ENCODE assay signal across 1 cellular context in the genomic region with DNA sequence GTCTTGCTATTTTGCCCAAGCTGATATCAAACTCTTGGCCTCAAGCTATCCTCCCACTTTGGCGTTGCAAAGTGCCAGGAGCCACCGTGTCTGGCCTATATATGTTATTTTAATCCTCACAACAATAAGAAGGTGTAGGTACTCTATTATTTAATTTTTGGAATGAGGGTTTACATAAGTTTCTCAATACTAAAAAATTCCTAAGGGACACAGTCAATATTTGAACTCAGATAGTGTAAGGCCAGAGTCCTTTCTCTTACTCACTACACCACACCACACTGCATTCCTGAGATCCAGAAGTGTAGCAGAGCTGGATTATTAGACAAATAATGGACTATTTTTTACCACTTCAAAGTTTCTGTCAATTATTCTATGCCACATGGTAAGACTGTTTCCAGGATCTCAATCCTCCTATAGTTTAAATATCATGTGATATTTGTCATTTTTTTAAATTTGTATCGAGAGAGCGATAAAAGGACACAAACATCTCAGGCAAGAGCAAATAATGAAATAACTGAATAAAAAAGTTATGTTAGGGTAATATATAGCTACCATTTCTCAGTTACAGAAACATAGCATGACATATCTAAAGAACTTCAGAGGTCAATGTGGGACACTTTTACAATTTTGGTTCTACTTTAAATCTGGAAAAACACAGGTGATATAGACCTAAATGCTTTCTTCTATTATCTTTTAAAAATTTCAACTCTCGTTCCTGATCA.
TF ChIP-seq lines count a peak whose summit lies in the region.

No MANE protein-coding gene starts in this region.

TF ChIP-seq in HepG2, 621 proteins besides CTCF, POLR2A, EP300 and RAD21 (continued from another document and continues in another):
- TF ChIP-seq, protein P1, sequence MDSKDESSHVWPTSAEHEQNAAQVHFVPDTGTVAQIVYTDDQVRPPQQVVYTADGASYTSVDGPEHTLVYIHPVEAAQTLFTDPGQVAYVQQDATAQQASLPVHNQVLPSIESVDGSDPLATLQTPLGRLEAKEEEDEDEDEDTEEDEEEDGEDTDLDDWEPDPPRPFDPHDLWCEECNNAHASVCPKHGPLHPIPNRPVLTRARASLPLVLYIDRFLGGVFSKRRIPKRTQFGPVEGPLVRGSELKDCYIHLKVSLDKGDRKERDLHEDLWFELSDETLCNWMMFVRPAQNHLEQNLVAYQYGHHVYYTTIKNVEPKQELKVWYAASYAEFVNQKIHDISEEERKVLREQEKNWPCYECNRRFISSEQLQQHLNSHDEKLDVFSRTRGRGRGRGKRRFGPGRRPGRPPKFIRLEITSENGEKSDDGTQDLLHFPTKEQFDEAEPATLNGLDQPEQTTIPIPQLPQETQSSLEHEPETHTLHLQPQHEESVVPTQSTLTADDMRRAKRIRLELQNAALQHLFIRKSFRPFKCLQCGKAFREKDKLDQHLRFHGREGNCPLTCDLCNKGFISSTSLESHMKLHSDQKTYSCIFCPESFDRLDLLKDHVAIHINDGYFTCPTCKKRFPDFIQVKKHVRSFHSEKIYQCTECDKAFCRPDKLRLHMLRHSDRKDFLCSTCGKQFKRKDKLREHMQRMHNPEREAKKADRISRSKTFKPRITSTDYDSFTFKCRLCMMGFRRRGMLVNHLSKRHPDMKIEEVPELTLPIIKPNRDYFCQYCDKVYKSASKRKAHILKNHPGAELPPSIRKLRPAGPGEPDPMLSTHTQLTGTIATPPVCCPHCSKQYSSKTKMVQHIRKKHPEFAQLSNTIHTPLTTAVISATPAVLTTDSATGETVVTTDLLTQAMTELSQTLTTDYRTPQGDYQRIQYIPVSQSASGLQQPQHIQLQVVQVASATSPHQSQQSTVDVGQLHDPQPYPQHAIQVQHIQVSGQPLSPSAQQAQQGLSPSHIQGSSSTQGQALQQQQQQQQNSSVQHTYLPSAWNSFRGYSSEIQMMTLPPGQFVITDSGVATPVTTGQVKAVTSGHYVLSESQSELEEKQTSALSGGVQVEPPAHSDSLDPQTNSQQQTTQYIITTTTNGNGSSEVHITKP (CRISPR knock-in tag; IDR thresholded peaks at IDR 0.05; ENCODE audit: low read depth) = no peak
- TF ChIP-seq ZNF260 (CRISPR knock-in tag; IDR thresholded peaks at IDR 0.05; ENCODE audit: borderline replicate concordance, low read depth) (no peak), CERS6 (CRISPR knock-in tag; IDR thresholded peaks at IDR 0.05) (no peak), MAF1 (CRISPR knock-in tag; IDR thresholded peaks at IDR 0.05; ENCODE audit: borderline replicate concordance) (no peak), ZNF20 (CRISPR knock-in tag; IDR thresholded peaks at IDR 0.05) (no peak), PRDM15 (CRISPR knock-in tag; IDR thresholded peaks at IDR 0.05) (no peak), ZBTB38 (CRISPR knock-in tag; IDR thresholded peaks at IDR 0.05) (no peak), THYN1 (CRISPR knock-in tag; IDR thresholded peaks at IDR 0.05; ENCODE audit: borderline replicate concordance, low read depth) (no peak), CREB1 (IDR thresholded peaks at IDR 0.05) (no peak), CREB1 (CRISPR knock-in tag; IDR thresholded peaks at IDR 0.05) (peak; percentile 61), ZNF317 (CRISPR knock-in tag; IDR thresholded peaks at IDR 0.05) (no peak), ZFAT (CRISPR knock-in tag; conservative IDR thresholded peaks at IDR 0.05) (no peak), ZNF558 (CRISPR knock-in tag; IDR thresholded peaks at IDR 0.05; ENCODE audit: borderline replicate concordance) (peak; percentile 60; the same call in 1 of the 2 replicates), TEAD3 (CRISPR knock-in tag; optimal IDR thresholded peaks at IDR 0.05; ENCODE audit: borderline replicate concordance) (peak; percentile 99), SIX4 (CRISPR knock-in tag; IDR thresholded peaks at IDR 0.05) (no peak), TSC22D2 (CRISPR knock-in tag; IDR thresholded peaks at IDR 0.05; ENCODE audit: borderline replicate concordance) (0 out of 2 replicates have a peak, but pooled peaks have one; percentile 17), ATRX (CRISPR knock-in tag; IDR thresholded peaks at IDR 0.05; ENCODE audit: borderline replicate concordance) (no peak), MIXL1 (CRISPR knock-in tag; IDR thresholded peaks at IDR 0.05) (peak; percentile 96), HMGXB4 (CRISPR knock-in tag; IDR thresholded peaks at IDR 0.05; ENCODE audit: borderline replicate concordance in 1 of 2, low read depth in 1 of 2) (no peak; a peak in 1 of 4 replicates), MEIS1 (CRISPR knock-in tag; IDR thresholded peaks at IDR 0.05; ENCODE audit: borderline replicate concordance) (peak; percentile 73; the same call in 1 of the 2 replicates), ZC3H4 (CRISPR knock-in tag; IDR thresholded peaks at IDR 0.05; ENCODE audit: borderline replicate concordance) (no peak), MZF1 (CRISPR knock-in tag; IDR thresholded peaks at IDR 0.05; ENCODE audit: borderline replicate concordance) (no peak), ZNF616 (CRISPR knock-in tag; IDR thresholded peaks at IDR 0.05; ENCODE audit: low read depth) (no peak), HDAC2 (CRISPR knock-in tag; IDR thresholded peaks at IDR 0.05) (peak; percentile 91)
- TF ChIP-seq, protein P2, sequence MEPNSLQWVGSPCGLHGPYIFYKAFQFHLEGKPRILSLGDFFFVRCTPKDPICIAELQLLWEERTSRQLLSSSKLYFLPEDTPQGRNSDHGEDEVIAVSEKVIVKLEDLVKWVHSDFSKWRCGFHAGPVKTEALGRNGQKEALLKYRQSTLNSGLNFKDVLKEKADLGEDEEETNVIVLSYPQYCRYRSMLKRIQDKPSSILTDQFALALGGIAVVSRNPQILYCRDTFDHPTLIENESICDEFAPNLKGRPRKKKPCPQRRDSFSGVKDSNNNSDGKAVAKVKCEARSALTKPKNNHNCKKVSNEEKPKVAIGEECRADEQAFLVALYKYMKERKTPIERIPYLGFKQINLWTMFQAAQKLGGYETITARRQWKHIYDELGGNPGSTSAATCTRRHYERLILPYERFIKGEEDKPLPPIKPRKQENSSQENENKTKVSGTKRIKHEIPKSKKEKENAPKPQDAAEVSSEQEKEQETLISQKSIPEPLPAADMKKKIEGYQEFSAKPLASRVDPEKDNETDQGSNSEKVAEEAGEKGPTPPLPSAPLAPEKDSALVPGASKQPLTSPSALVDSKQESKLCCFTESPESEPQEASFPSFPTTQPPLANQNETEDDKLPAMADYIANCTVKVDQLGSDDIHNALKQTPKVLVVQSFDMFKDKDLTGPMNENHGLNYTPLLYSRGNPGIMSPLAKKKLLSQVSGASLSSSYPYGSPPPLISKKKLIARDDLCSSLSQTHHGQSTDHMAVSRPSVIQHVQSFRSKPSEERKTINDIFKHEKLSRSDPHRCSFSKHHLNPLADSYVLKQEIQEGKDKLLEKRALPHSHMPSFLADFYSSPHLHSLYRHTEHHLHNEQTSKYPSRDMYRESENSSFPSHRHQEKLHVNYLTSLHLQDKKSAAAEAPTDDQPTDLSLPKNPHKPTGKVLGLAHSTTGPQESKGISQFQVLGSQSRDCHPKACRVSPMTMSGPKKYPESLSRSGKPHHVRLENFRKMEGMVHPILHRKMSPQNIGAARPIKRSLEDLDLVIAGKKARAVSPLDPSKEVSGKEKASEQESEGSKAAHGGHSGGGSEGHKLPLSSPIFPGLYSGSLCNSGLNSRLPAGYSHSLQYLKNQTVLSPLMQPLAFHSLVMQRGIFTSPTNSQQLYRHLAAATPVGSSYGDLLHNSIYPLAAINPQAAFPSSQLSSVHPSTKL (CRISPR knock-in tag; IDR thresholded peaks at IDR 0.05) = peak; percentile 99
- TF ChIP-seq, protein P3, sequence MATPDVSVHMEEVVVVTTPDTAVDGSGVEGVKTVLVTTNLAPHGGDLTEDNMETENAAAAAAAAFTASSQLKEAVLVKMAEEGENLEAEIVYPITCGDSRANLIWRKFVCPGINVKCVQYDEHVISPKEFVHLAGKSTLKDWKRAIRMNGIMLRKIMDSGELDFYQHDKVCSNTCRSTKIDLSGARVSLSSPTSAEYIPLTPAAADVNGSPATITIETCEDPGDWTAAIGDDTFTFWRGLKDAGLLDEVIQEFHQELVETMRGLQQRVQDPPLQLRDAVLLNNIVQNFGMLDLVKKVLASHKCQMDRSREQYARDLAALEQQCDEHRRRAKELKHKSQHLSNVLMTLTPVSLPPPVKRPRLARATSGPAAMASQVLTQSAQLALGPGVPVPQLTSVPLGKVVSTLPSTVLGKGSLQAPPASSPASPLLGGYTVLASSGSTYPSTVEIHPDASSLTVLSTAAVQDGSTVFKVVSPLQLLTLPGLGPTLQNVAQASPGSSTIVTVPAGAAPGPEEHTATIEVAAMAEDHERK (CRISPR knock-in tag; IDR thresholded peaks at IDR 0.05; ENCODE audit: low read depth) = no peak
- TF ChIP-seq, protein P4, sequence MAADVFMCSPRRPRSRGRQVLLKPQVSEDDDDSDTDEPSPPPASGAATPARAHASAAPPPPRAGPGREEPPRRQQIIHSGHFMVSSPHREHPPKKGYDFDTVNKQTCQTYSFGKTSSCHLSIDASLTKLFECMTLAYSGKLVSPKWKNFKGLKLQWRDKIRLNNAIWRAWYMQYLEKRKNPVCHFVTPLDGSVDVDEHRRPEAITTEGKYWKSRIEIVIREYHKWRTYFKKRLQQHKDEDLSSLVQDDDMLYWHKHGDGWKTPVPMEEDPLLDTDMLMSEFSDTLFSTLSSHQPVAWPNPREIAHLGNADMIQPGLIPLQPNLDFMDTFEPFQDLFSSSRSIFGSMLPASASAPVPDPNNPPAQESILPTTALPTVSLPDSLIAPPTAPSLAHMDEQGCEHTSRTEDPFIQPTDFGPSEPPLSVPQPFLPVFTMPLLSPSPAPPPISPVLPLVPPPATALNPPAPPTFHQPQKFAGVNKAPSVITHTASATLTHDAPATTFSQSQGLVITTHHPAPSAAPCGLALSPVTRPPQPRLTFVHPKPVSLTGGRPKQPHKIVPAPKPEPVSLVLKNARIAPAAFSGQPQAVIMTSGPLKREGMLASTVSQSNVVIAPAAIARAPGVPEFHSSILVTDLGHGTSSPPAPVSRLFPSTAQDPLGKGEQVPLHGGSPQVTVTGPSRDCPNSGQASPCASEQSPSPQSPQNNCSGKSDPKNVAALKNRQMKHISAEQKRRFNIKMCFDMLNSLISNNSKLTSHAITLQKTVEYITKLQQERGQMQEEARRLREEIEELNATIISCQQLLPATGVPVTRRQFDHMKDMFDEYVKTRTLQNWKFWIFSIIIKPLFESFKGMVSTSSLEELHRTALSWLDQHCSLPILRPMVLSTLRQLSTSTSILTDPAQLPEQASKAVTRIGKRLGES (CRISPR knock-in tag; IDR thresholded peaks at IDR 0.05; ENCODE audit: borderline replicate concordance) = no peak
